ENCODE assay signal across 20 cellular contexts in genomic region chr19:35713904-35714440, GRCh38. TPM values are rescaled to one million over a fixed set of nuclear protein-coding genes. Genes with fewer than 3 reads are reported as not detected.
DNase-seq lines count a peak whose midpoint lies in the region; ATAC-seq, FAIRE-seq and TF ChIP-seq lines count a peak whose summit lies in the region.
"Had no signal": no experiment of that assay in that cellular context is flagged by ENCODE, and none has a peak within 500 bp of the region (broad histone marks: within the 10 kb centered on the region; RNA-seq: fewer than 3 reads in every experiment).

No MANE protein-coding gene starts in this region.

- intact Hi-C loops in activated CD8-positive, alpha-beta T cell treated with anti-CD3 and anti-CD28 coated beads for 36 hours (cut with micrococcal nuclease) = loop anchor here (1.0 to 10.0 kb wide), 4 partner anchors 20 to 221 kb away; partner anchors contain the start of genes HCST, LIN37, LRFN3 and PSENEN

- peaks cover 7% of the 10 kb centered on the region for H3K4me1 ChIP-seq in endodermal cell (ENCODE audit: control insufficient read depth, insufficient read depth, low read length)

- H3K27me3 ChIP-seq in endodermal cell (ENCODE audit: control insufficient read depth, insufficient read depth, low read length, poor library complexity, severe bottlenecking) = no peaks in the 10 kb centered on the region
- H3K27me3 ChIP-seq: cardiac muscle cell, ovary, testis had no signal

- no peaks in the 10 kb centered on the region for H3K9me3 ChIP-seq in endodermal cell (ENCODE audit: control insufficient read depth, low read length)
- H3K9me3 ChIP-seq: ovary, testis had no signal

- WGBS in endodermal cell (ENCODE audit: insufficient coverage in 1 of 2, insufficient read length in 1 of 2), 2 experiments = 87 to 89% methylated on average over 9 to 12 of the region's 12 CpGs

- TF ChIP-seq POLR2A in GM12892 (IDR thresholded peaks at IDR 0.05; ENCODE audit: low read depth, low read length) = no peak

- H3K4me3 Mint-ChIP-seq in activated CD8-positive, alpha-beta T cell treated with anti-CD3 and anti-CD28 coated beads for 36 hours = peak overlapping the region; percentile 83
- peak overlapping the region in 2 of 3 experiments; percentile 84 for H3K4me3 Mint-ChIP-seq in nephron
- H3K4me3 Mint-ChIP-seq in endodermal cell = no peak overlapping the region

- H3K4me1 Mint-ChIP-seq in activated CD8-positive, alpha-beta T cell treated with anti-CD3 and anti-CD28 coated beads for 36 hours (ENCODE audit: low read depth) = peaks cover 32% of the 10 kb centered on the region
- H3K4me1 Mint-ChIP-seq in nephron = peaks cover 7% of the 10 kb centered on the region
- H3K4me1 Mint-ChIP-seq in endodermal cell = peaks cover 13% of the 10 kb centered on the region

- H3K27me3 Mint-ChIP-seq in activated CD8-positive, alpha-beta T cell treated with anti-CD3 and anti-CD28 coated beads for 36 hours = no peaks in the 10 kb centered on the region
- H3K27me3 Mint-ChIP-seq in nephron (ENCODE audit: low read depth) (peaks cover 4% of the 10 kb centered on the region), endodermal cell (ENCODE audit: insufficient read depth) (no peaks in the 10 kb centered on the region)

- peak; percentile 19 to 20 for DNase-seq in activated CD4-positive, alpha-beta T cell treated with anti-CD3 and anti-CD28 coated beads, Interleukin-2, amount 50 U/mL, for 48 hours
- DNase-seq in activated CD4-positive, alpha-beta T cell treated with anti-CD3 and anti-CD28 coated beads for 4 hours = no peak
- no peak for DNase-seq in GM12892 (ENCODE audit: insufficient read length)
- no peak for DNase-seq in activated CD8-positive, alpha-beta T cell treated with anti-CD3 and anti-CD28 coated beads for 36 hours
- DNase-seq in left lobe of liver (ENCODE audit: low spot score) = no peak
- DNase-seq in endodermal cell = no peak
- DNase-seq: ACHN, activated gamma-delta T cell treated with Interleukin-2 at 50 U/mL for 16 hours, NCI-H187 treated with DMSO at 0.1 percent for 48 hours, NCI-H774, SHP77 treated with DMSO at 0.1 percent for 48 hours, testis had no signal

- peak overlapping the region; percentile 100 for H3K27ac Mint-ChIP-seq in activated CD8-positive, alpha-beta T cell treated with anti-CD3 and anti-CD28 coated beads for 36 hours
- H3K27ac Mint-ChIP-seq in nephron (no peak overlapping the region), endodermal cell (no peak overlapping the region)

- peaks cover 52% of the 10 kb centered on the region for H3K36me3 Mint-ChIP-seq in activated CD8-positive, alpha-beta T cell treated with anti-CD3 and anti-CD28 coated beads for 36 hours (ENCODE audit: low read depth)
- no peaks in the 10 kb centered on the region for H3K36me3 Mint-ChIP-seq in nephron (ENCODE audit: low read depth)
- H3K36me3 Mint-ChIP-seq in endodermal cell (ENCODE audit: low read depth) = no peaks in the 10 kb centered on the region

- POLR2A ChIA-PET in activated CD8-positive, alpha-beta T cell treated with anti-CD3 and anti-CD28 coated beads for 36 hours (lab: Charles Lee) = interaction anchor here (0.8 to 8.8 kb wide), 10 partner anchors 8 to 217 kb away, joined by 3 to 215 read pairs (median 6); partner anchors contain the start of genes COX6B1, IGFLR1, LIN37 and PSENEN

- no peaks in the 10 kb centered on the region for H3K36me3 ChIP-seq in endodermal cell (ENCODE audit: control insufficient read depth, insufficient read depth, low read length)
- H3K36me3 ChIP-seq: cardiac muscle cell, ovary had no signal

- no peak overlapping the region for H3K4me3 ChIP-seq in endodermal cell (ENCODE audit: low read length)
- H3K4me3 ChIP-seq: cardiac muscle cell, ovary, smooth muscle cell, testis had no signal

- H3K27ac ChIP-seq in endodermal cell (ENCODE audit: low read depth, low read length) = no peak overlapping the region
- H3K27ac ChIP-seq: cardiac muscle cell, ovary, testis had no signal

- no peak for ATAC-seq in activated CD8-positive, alpha-beta T cell treated with anti-CD3 and anti-CD28 coated beads for 36 hours
- ATAC-seq in left lobe of liver (no peak), HG02588 (IDR thresholded peaks at IDR 0.05; ENCODE audit: unreplicated experiment) (no peak)

- CTCF ChIA-PET in activated CD8-positive, alpha-beta T cell treated with anti-CD3 and anti-CD28 coated beads for 36 hours (lab: Charles Lee) = interaction anchor here (0.8 to 6.4 kb wide), 11 partner anchors 9 to 165 kb away, joined by 3 to 137 read pairs (median 4); partner anchors contain the start of genes IGFLR1, LIN37, PSENEN and U2AF1L4

- peaks cover 2% of the 10 kb centered on the region for H3K9me3 Mint-ChIP-seq in activated CD8-positive, alpha-beta T cell treated with anti-CD3 and anti-CD28 coated beads for 36 hours
- H3K9me3 Mint-ChIP-seq in nephron (no peaks in the 10 kb centered on the region), endodermal cell (no peaks in the 10 kb centered on the region)

- no peak overlapping the region for H3K9ac ChIP-seq in endodermal cell (ENCODE audit: extremely low read depth, low read length, poor library complexity, severe bottlenecking)

- TF ChIP-seq CTCF in activated CD8-positive, alpha-beta T cell treated with anti-CD3 and anti-CD28 coated beads for 36 hours (IDR thresholded peaks at IDR 0.05) = no peak
- TF ChIP-seq CTCF in nephron (IDR thresholded peaks at IDR 0.05; ENCODE audit: unreplicated experiment in 3 of 3) (no peak), endodermal cell (conservative IDR thresholded peaks at IDR 0.05) (no peak)

- FAIRE-seq in GM12892 (lab: Jason Lieb, UNC) = peak; percentile 84
- FAIRE-seq: D721Med, frontal cortex had no signal

RNA-seq across cellular contexts. Expression of gene KMT2B, which starts 3.8 kb away (rescaled TPM):
- 17.9 TPM for polyA plus RNA-seq in GM12892 (2012; ENCODE audit: missing spikeins)
- 10 to 100 TPM; 62.9 to 63.6 TPM for total RNA-seq in activated CD8-positive, alpha-beta T cell treated with anti-CD3 and anti-CD28 coated beads for 36 hours
- total RNA-seq in left lobe of liver (23.0 TPM), endodermal cell (10 to 100 TPM; 48.1 to 54.0 TPM)
- polyA plus RNA-seq in endodermal cell (2013, experiment 1 of 2) = 35.3 TPM
- polyA plus RNA-seq in endodermal cell (2013, experiment 2 of 2) = 28.0 TPM

RNA-seq across cellular contexts. Expression of gene ZBTB32, which starts 9.6 kb away (rescaled TPM):
- polyA plus RNA-seq in GM12892 (2012; ENCODE audit: missing spikeins) = 38.5 TPM
- 100 to 1,000 TPM; 410 to 420 TPM for total RNA-seq in activated CD8-positive, alpha-beta T cell treated with anti-CD3 and anti-CD28 coated beads for 36 hours
- total RNA-seq in left lobe of liver (0.10 TPM), endodermal cell (not detected)
- polyA plus RNA-seq in endodermal cell (2013, experiment 1 of 2) = not detected
- not detected for polyA plus RNA-seq in endodermal cell (2013, experiment 2 of 2)
- total RNA-seq: cardiac muscle cell, frontal cortex, mesenteric fat pad, smooth muscle cell had no signal
- polyA plus RNA-seq: ovary had no signal

RNA-seq across cellular contexts. Expression of gene IGFLR1, which starts 28.3 kb away (rescaled TPM):
- polyA plus RNA-seq in GM12892 (2012; ENCODE audit: missing spikeins) = 17.3 TPM
- 100 to 1,000 TPM; 140 to 143 TPM for total RNA-seq in activated CD8-positive, alpha-beta T cell treated with anti-CD3 and anti-CD28 coated beads for 36 hours
- total RNA-seq in left lobe of liver (30.8 TPM), endodermal cell (1 to 10 TPM; 4.6 to 7.1 TPM)
- polyA plus RNA-seq in endodermal cell (2013, experiment 1 of 2) = 9.0 TPM
- polyA plus RNA-seq in endodermal cell (2013, experiment 2 of 2) = 6.1 TPM

RNA-seq across cellular contexts. Expression of gene U2AF1L4, which starts 31.2 kb away (rescaled TPM):
- polyA plus RNA-seq in GM12892 (2012; ENCODE audit: missing spikeins) = 10.4 TPM
- 10 to 100 TPM; 41.7 to 42.5 TPM for total RNA-seq in activated CD8-positive, alpha-beta T cell treated with anti-CD3 and anti-CD28 coated beads for 36 hours
- 15.1 TPM for total RNA-seq in left lobe of liver
- 10 to 100 TPM; 17.3 to 23.2 TPM for total RNA-seq in endodermal cell
- 20.7 TPM for polyA plus RNA-seq in endodermal cell (2013, experiment 1 of 2)
- 16.6 TPM for polyA plus RNA-seq in endodermal cell (2013, experiment 2 of 2)

RNA-seq across cellular contexts. Expression of gene PSENEN, which starts 31.5 kb away (rescaled TPM):
- 41.4 TPM for polyA plus RNA-seq in GM12892 (2012; ENCODE audit: missing spikeins)
- total RNA-seq in activated CD8-positive, alpha-beta T cell treated with anti-CD3 and anti-CD28 coated beads for 36 hours = 10 to 100 TPM; 37.2 to 41.3 TPM
- total RNA-seq in left lobe of liver (31.7 TPM), endodermal cell (100 to 1,000 TPM; 101 to 109 TPM)
- polyA plus RNA-seq in endodermal cell (2013, experiment 1 of 2) = 76.8 TPM
- polyA plus RNA-seq in endodermal cell (2013, experiment 2 of 2) = 65.3 TPM

Comparison
In these comparisons a context has a peak if more than half of its experiments do, and no peak if none do; other contexts are left out.
1. DNase-seq: peak in activated CD4-positive, alpha-beta T cell treated with anti-CD3 and anti-CD28 coated beads, Interleukin-2, amount 50 U/mL, for 48 hours (2 of 2); none in activated CD4-positive, alpha-beta T cell treated with anti-CD3 and anti-CD28 coated beads for 4 hours (0 of 2), GM12892 (single experiment), activated CD8-positive, alpha-beta T cell treated with anti-CD3 and anti-CD28 coated beads for 36 hours (single experiment), left lobe of liver (single experiment) and endodermal cell (single experiment).
2. RNA of gene ZBTB32, which starts 9.6 kb away (total RNA-seq): 410 to 420 TPM in activated CD8-positive, alpha-beta T cell treated with anti-CD3 and anti-CD28 coated beads for 36 hours; not detected in endodermal cell and 0.10 TPM in left lobe of liver (single experiment); every median in the first group is over 100 times any median in the second.